ENCODE assay signal across 1 cellular context in genomic region chr1:32275424-32275823, GRCh38.
TF ChIP-seq lines count a peak whose summit lies in the region.

No MANE protein-coding gene starts in this region.

TF ChIP-seq in SK-N-SH, 30 proteins besides CTCF, POLR2A, EP300 and RAD21:
- TF ChIP-seq REST (IDR thresholded peaks at IDR 0.05; ENCODE audit: low read depth, low read length) = no peak
- no peak for TF ChIP-seq JUND (IDR thresholded peaks at IDR 0.05)
- no peak for TF ChIP-seq SIN3A (IDR thresholded peaks at IDR 0.05; ENCODE audit: borderline replicate concordance, low read depth, low read length)
- no peak for TF ChIP-seq NRF1 (IDR thresholded peaks at IDR 0.05; ENCODE audit: low read depth, low read length)
- TF ChIP-seq USF1 (IDR thresholded peaks at IDR 0.05; ENCODE audit: borderline replicate concordance, low read depth) = no peak
- TF ChIP-seq TAF1 (IDR thresholded peaks at IDR 0.05; ENCODE audit: borderline replicate concordance, low read depth, low read length) = no peak
- no peak for TF ChIP-seq RCOR1 (IDR thresholded peaks at IDR 0.05; ENCODE audit: low read length)
- no peak for TF ChIP-seq MEF2A (IDR thresholded peaks at IDR 0.05; ENCODE audit: borderline replicate concordance, low read depth)
- TF ChIP-seq RFX5 (IDR thresholded peaks at IDR 0.05; ENCODE audit: low read length) = no peak
- TF ChIP-seq RXRA (IDR thresholded peaks at IDR 0.05; ENCODE audit: borderline replicate concordance, low read depth) = no peak
- no peak for TF ChIP-seq IRF3 (IDR thresholded peaks at IDR 0.05; ENCODE audit: low read depth, low read length)
- TF ChIP-seq MAX (IDR thresholded peaks at IDR 0.05; ENCODE audit: low read depth) = no peak
